ENCODE assay signal across 10 cellular contexts in the genomic region with DNA sequence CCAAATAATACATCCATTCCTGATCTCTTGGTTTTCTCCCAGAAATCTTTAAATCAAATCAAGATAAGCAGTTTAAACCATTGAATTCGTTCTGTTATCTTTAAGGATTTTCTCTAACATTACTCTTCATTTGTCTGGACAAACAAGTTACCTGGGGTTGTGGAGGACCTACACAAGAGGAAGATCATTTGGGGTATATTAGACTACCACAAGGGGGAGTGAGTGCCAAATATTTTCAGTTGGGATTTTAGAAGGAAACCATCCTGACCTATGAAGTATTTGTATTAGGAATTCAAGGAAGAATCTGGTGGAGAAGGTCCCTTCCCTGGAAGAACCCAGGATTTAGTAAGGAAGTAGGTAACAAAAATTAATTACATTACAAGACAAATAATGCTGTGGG. TPM values are rescaled to one million over a fixed set of nuclear protein-coding genes. Genes with fewer than 3 reads are reported as not detected.
DNase-seq lines count a peak whose midpoint lies in the region; ATAC-seq and TF ChIP-seq lines count a peak whose summit lies in the region.
"Had no signal": no experiment of that assay in that cellular context is flagged by ENCODE, and none has a peak within 500 bp of the region (broad histone marks: within the 10 kb centered on the region; RNA-seq: fewer than 3 reads in every experiment).

No MANE protein-coding gene starts in this region.

- H4K20me1 ChIP-seq in fibroblast of lung (ENCODE audit: control insufficient read depth, extremely low read depth, insufficient read depth, low read length) = no peaks in the 10 kb centered on the region

- intact Hi-C loops in heart left ventricle (cut with DNase I) = loop anchor here in 6 of 10 donors (5.0 to 10.0 kb wide), 7 partner anchors 101 to 719 kb away; partner anchors contain the start of gene SFRP2 (in 2 of the 6)
- intact Hi-C loops in left cardiac atrium (cut with DNase I) = loop anchor here in 1 of 2 donors (10.0 kb wide), 1 partner anchor 169 kb away; no protein-coding TSS in a partner anchor
- intact Hi-C loops in upper lobe of right lung (cut with DNase I) = no loop called here

- no peak for ATAC-seq in heart left ventricle
- no peak for ATAC-seq in left cardiac atrium
- ATAC-seq in upper lobe of right lung = no peak
- ATAC-seq in GM18870 (IDR thresholded peaks at IDR 0.05; ENCODE audit: unreplicated experiment) = no peak
- ATAC-seq in HG03159 (IDR thresholded peaks at IDR 0.05; ENCODE audit: unreplicated experiment) = no peak

- no peak for TF ChIP-seq POLR2A in heart left ventricle (IDR thresholded peaks at IDR 0.05)

- no peak overlapping the region for H3K4me2 ChIP-seq in fibroblast of lung (ENCODE audit: extremely low read depth, insufficient read depth, low read length)

- H3K9ac ChIP-seq in fibroblast of lung (ENCODE audit: insufficient read depth, low read length) = no peak overlapping the region

- no peak overlapping the region for H3K4me3 ChIP-seq in heart left ventricle
- no peak overlapping the region for H3K4me3 ChIP-seq in fibroblast of lung (replicated peaks in 1 of 4; ENCODE audit: control extremely low read depth in 1 of 4, insufficient read depth in 1 of 4, low read depth in 3 of 4, low read length in 4 of 4)
- no peak overlapping the region for H3K4me3 ChIP-seq in upper lobe of right lung

- H2AFZ ChIP-seq in fibroblast of lung (ENCODE audit: low read length) = no peak overlapping the region

- peak in 9 of 12 donors; percentile 14 to 45 (median 39) for TF ChIP-seq CTCF in heart left ventricle (IDR thresholded peaks at IDR 0.05)
- peak; percentile 39 to 65 for TF ChIP-seq CTCF in fibroblast of lung (conservative IDR thresholded peaks at IDR 0.05 in 1 of 2, IDR thresholded peaks at IDR 0.05 in 1 of 2; ENCODE audit: low read depth in 1 of 2, low read length in 2 of 2)
- TF ChIP-seq CTCF in upper lobe of right lung (IDR thresholded peaks at IDR 0.05) = peak; percentile 42

- no peaks in the 10 kb centered on the region for H3K79me2 ChIP-seq in fibroblast of lung (ENCODE audit: control insufficient read depth, insufficient read depth, low read length)

- 8 to 16% (median 12%) methylated on average over 1 of the region's 1 CpG for WGBS in heart left ventricle, 4 donors

- H3K27ac ChIP-seq in heart left ventricle (no peak overlapping the region), fibroblast of lung (ENCODE audit: insufficient read depth, low read length) (no peak overlapping the region), upper lobe of right lung (no peak overlapping the region)

- H3K4me1 ChIP-seq in heart left ventricle = no peaks in the 10 kb centered on the region
- no peaks in the 10 kb centered on the region for H3K4me1 ChIP-seq in fibroblast of lung (ENCODE audit: control insufficient read depth, extremely low read depth, insufficient read depth, low read length)
- H3K4me1 ChIP-seq in upper lobe of right lung = no peaks in the 10 kb centered on the region

- H3K27me3 ChIP-seq in heart left ventricle (peaks cover 0 to 32% (median 3%) of the 10 kb centered on the region in 9 donors), fibroblast of lung (ENCODE audit: control insufficient read depth, insufficient read depth, low read length) (no peaks in the 10 kb centered on the region), upper lobe of right lung (peaks cover 13% of the 10 kb centered on the region)

- H3K36me3 ChIP-seq in heart left ventricle = no peaks in the 10 kb centered on the region
- H3K36me3 ChIP-seq in fibroblast of lung (ENCODE audit: control insufficient read depth, insufficient read depth, low read length) = no peaks in the 10 kb centered on the region
- H3K36me3 ChIP-seq in upper lobe of right lung = no peaks in the 10 kb centered on the region

- no peak for DNase-seq in heart left ventricle
- DNase-seq in left cardiac atrium = no peak
- peak; percentile 52 for DNase-seq in OCI-M1 (lab: John Stamatoyannopoulos, UW)
- peak; percentile 7 to 17 for DNase-seq in fibroblast of lung (ENCODE audit: low read depth in 2 of 2)
- DNase-seq in upper lobe of right lung = no peak
- DNase-seq in SHP77 (lab: John Stamatoyannopoulos, UW) = no peak
- DNase-seq: NCI-H524 treated with DMSO at 0.1 percent for 48 hours; stimulated activated CD4-positive, alpha-beta T cell treated with anti-CD3 and anti-CD28 coated beads, Interleukin-2, amount 100 ng/mL, for 24 hours had no signal

- H3K9me3 ChIP-seq in heart left ventricle = no peaks in the 10 kb centered on the region
- H3K9me3 ChIP-seq in fibroblast of lung (ENCODE audit: control insufficient read depth, insufficient read depth, low read depth, low read length) = no peaks in the 10 kb centered on the region
- no peaks in the 10 kb centered on the region for H3K9me3 ChIP-seq in upper lobe of right lung

RNA-seq across cellular contexts. Expression of gene DCHS2, which starts 12.0 kb away (rescaled TPM):
- total RNA-seq in heart left ventricle (under 1 TPM in 5 of 9 donors, not detected in 4; 0.10 to 0.49 (median 0.16) TPM), left cardiac atrium (under 1 TPM in 1 of 2 donors, not detected in 1; 0.03 TPM), fibroblast of lung (under 0.01 TPM in 1 of 2 replicates, not detected in the other), upper lobe of right lung (0.32 TPM)
- polyA plus RNA-seq in heart left ventricle (under 1 TPM in 1 of 2 donors, not detected in 1; under 0.01 TPM), fibroblast of lung (not detected in 2 replicates)
- not detected in 2 replicates for polyA plus RNA-seq in fibroblast of lung (2012)
- not detected in 2 replicates for polyA minus RNA-seq in fibroblast of lung (ENCODE audit: low replicate concordance)

RNA-seq across cellular contexts. Expression of gene PLRG1, which starts 46.6 kb away (rescaled TPM):
- total RNA-seq in heart left ventricle (10 to 100 TPM; 26.2 to 52.3 (median 40.5) TPM), left cardiac atrium (10 to 100 TPM; 43.2 to 51.0 TPM), fibroblast of lung (72.5 and 73.4 TPM in 2 replicates), upper lobe of right lung (68.8 TPM)
- polyA plus RNA-seq in heart left ventricle (10 to 100 TPM; 25.4 to 40.9 TPM), fibroblast of lung (101 and 123 TPM in 2 replicates)
- polyA plus RNA-seq in fibroblast of lung (2012) = 60.3 and 79.4 TPM in 2 replicates
- polyA minus RNA-seq in fibroblast of lung (ENCODE audit: low replicate concordance) = 42.0 and 55.7 TPM in 2 replicates

RNA-seq across cellular contexts. Expression of gene FGB, which starts 59.2 kb away (rescaled TPM):
- total RNA-seq in heart left ventricle (1 to 10 TPM in 1 of 9 donors, under 1 TPM in 1, not detected in 7; 0.25 to 1.6 TPM), left cardiac atrium (under 1 TPM; 0.21 to 0.32 TPM), fibroblast of lung (not detected in 2 replicates), upper lobe of right lung (1.2 TPM)
- polyA plus RNA-seq in heart left ventricle (under 1 TPM in 1 of 2 donors, not detected in 1; 0.46 TPM), fibroblast of lung (not detected in 2 replicates)
- polyA plus RNA-seq in fibroblast of lung (2012) = not detected in 2 replicates
- polyA minus RNA-seq in fibroblast of lung (ENCODE audit: low replicate concordance) = not detected in 2 replicates

Comparison
In these comparisons a context has a peak if more than half of its experiments do, and no peak if none do; other contexts are left out.
1. DNase-seq: peak in OCI-M1 (single experiment) and fibroblast of lung (2 of 2); none in heart left ventricle (0 of 5), left cardiac atrium (single experiment), upper lobe of right lung (single experiment) and SHP77 (0 of 2).
2. Peak in every context shown above with its lines, with median percentiles within 50 percentile points of each other: CTCF ChIP-seq.